ENCODE assay signal across 13 cellular contexts in the genomic region with DNA sequence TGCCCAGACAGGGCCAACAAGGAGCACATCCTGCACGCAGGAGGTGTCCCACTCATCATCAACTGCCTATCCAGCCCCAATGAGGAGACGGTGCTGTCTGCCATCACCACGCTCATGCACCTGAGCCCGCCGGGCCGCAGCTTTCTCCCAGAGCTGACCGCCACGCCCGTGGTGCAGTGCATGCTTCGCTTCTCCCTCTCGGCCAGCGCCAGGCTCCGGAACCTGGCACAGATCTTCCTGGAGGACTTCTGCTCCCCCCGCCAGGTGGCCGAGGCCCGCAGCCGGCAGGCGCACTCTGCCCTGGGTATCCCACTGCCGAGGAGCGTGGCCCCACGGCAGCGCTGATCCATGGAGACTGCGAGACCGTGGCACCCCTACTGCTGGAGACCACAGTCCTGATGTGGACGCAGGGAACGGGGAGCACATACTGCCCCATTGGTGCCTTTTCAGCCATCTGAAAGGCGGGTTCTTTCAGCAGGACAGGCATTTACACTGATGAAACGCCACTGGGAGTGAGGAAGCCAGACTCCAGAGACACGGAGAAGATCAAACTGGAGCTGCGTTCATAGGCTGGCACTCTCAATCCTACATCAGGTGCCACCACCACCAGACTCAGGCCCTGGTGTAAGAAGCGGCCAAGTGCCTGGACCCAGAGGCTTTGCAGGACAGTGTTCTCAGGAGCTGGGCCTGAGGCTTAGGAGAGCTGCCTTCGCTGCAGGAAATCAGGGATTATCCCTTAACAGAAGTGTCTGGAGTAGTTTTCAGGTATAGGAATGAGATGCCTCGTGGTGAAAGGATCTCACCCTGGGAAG. TPM values are rescaled to one million over a fixed set of nuclear protein-coding genes. Genes with fewer than 3 reads are reported as not detected.
DNase-seq lines count a peak whose midpoint lies in the region; ATAC-seq and TF ChIP-seq lines count a peak whose summit lies in the region.
"Had no signal": no experiment of that assay in that cellular context is flagged by ENCODE, and none has a peak within 500 bp of the region (broad histone marks: within the 10 kb centered on the region; RNA-seq: fewer than 3 reads in every experiment).

No MANE protein-coding gene starts in this region.

- peak overlapping the region; percentile 58 for H3K4me3 Mint-ChIP-seq in activated T-cell treated with anti-CD3 and anti-CD28 coated beads, Interleukin-2, amount 50 U/mL, for 4 hours
- H3K4me3 Mint-ChIP-seq in progenitor cell of endocrine pancreas (ENCODE audit: low read depth) (peak overlapping the region; percentile 48), mesothelial cell of epicardium (no peak overlapping the region)

- TF ChIP-seq CTCF in progenitor cell of endocrine pancreas (IDR thresholded peaks at IDR 0.05; ENCODE audit: unreplicated experiment) (no peak), mesothelial cell of epicardium (IDR thresholded peaks at IDR 0.05; ENCODE audit: unreplicated experiment) (no peak), GM13976 (IDR thresholded peaks at IDR 0.05; ENCODE audit: borderline replicate concordance, control extremely low read depth, extremely low read depth, insufficient read depth, missing control alignments) (no peak)

- in situ Hi-C loops in GM13976 (cut with MboI; ENCODE audit: low sequenced_read_pairs, unreplicated experiment), result no loop called here

- DNase-seq in activated T-cell treated with anti-CD3 and anti-CD28 coated beads, Interleukin-2, amount 50 U/mL, for 4 hours, result no peak
- no peak for DNase-seq in activated T-cell treated with anti-CD3 and anti-CD28 coated beads, Interleukin-2, amount 50 U/mL, for 1 hour
- DNase-seq in cerebellar cortex (ENCODE audit: low spot score) (peak; percentile 71), progenitor cell of endocrine pancreas (ENCODE audit: low spot score, unreplicated experiment) (no peak), mesothelial cell of epicardium (ENCODE audit: low spot score in 2 of 2, unreplicated experiment in 2 of 2) (no peak), GM13976 (ENCODE audit: low spot score) (no peak)
- DNase-seq: amygdala; kidney glomerular epithelial cell; NCI-H1092; NCI-H446; stimulated activated CD4-positive, alpha-beta T cell treated with anti-CD3 and anti-CD28 coated beads, Interleukin-12 subunit alpha, Interleukin-12 subunit beta, amount 100 ng/mL, for 4 hours; upper lobe of right lung had no signal

- no peak overlapping the region for H3K27ac Mint-ChIP-seq in progenitor cell of endocrine pancreas
- H3K27ac Mint-ChIP-seq in mesothelial cell of epicardium, result no peak overlapping the region

- no peaks in the 10 kb centered on the region for H3K27me3 Mint-ChIP-seq in activated T-cell treated with anti-CD3 and anti-CD28 coated beads, Interleukin-2, amount 50 U/mL, for 4 hours (ENCODE audit: low read depth)
- H3K27me3 Mint-ChIP-seq in progenitor cell of endocrine pancreas (no peaks in the 10 kb centered on the region), mesothelial cell of epicardium (ENCODE audit: low read depth) (no peaks in the 10 kb centered on the region)

- H3K36me3 Mint-ChIP-seq in activated T-cell treated with anti-CD3 and anti-CD28 coated beads, Interleukin-2, amount 50 U/mL, for 4 hours (ENCODE audit: insufficient read depth), result peaks cover 10% of the 10 kb centered on the region
- H3K36me3 Mint-ChIP-seq in progenitor cell of endocrine pancreas (ENCODE audit: insufficient read depth), result peaks cover 3% of the 10 kb centered on the region
- H3K36me3 Mint-ChIP-seq in mesothelial cell of epicardium, result peaks cover 4% of the 10 kb centered on the region

- H3K9me3 Mint-ChIP-seq in activated T-cell treated with anti-CD3 and anti-CD28 coated beads, Interleukin-2, amount 50 U/mL, for 4 hours, result no peaks in the 10 kb centered on the region
- H3K9me3 Mint-ChIP-seq in progenitor cell of endocrine pancreas (ENCODE audit: low read depth) (no peaks in the 10 kb centered on the region), mesothelial cell of epicardium (no peaks in the 10 kb centered on the region)

- ATAC-seq in activated T-cell treated with anti-CD3 and anti-CD28 coated beads, Interleukin-2, amount 50 U/mL, for 4 hours, result no peak
- ATAC-seq: upper lobe of right lung had no signal

- peaks cover 35% of the 10 kb centered on the region for H3K4me1 Mint-ChIP-seq in activated T-cell treated with anti-CD3 and anti-CD28 coated beads, Interleukin-2, amount 50 U/mL, for 4 hours (ENCODE audit: low read depth)
- H3K4me1 Mint-ChIP-seq in progenitor cell of endocrine pancreas (ENCODE audit: low read depth), result peaks cover 4% of the 10 kb centered on the region
- H3K4me1 Mint-ChIP-seq in mesothelial cell of epicardium, result peaks cover 11% of the 10 kb centered on the region

RNA-seq across cellular contexts. Expression of a gene that starts 2.6 kb away (rescaled TPM):
- 100 to 1,000 TPM in 1 of 3 donors, 10 to 100 TPM in 2; 91.0 to 103 (median 91.4) TPM for total RNA-seq in activated T-cell treated with anti-CD3 and anti-CD28 coated beads, Interleukin-2, amount 50 U/mL, for 4 hours
- total RNA-seq in progenitor cell of endocrine pancreas (53.3 and 58.8 TPM in 2 replicates), mesothelial cell of epicardium (44.3 to 51.0 TPM (median 46.8 TPM) in 3 replicates)

RNA-seq across cellular contexts. Expression of a gene that starts 19.1 kb away (rescaled TPM):
- 10 to 100 TPM; 13.2 to 14.4 (median 13.7) TPM for total RNA-seq in activated T-cell treated with anti-CD3 and anti-CD28 coated beads, Interleukin-2, amount 50 U/mL, for 4 hours
- 16.7 and 16.9 TPM in 2 replicates for total RNA-seq in progenitor cell of endocrine pancreas
- 11.3 to 12.0 TPM (median 11.4 TPM) in 3 replicates for total RNA-seq in mesothelial cell of epicardium

RNA-seq across cellular contexts. Expression of a gene that starts 25.4 kb away (rescaled TPM):
- 100 to 1,000 TPM; 161 to 182 (median 167) TPM for total RNA-seq in activated T-cell treated with anti-CD3 and anti-CD28 coated beads, Interleukin-2, amount 50 U/mL, for 4 hours
- total RNA-seq in progenitor cell of endocrine pancreas, result 202 TPM in 2 replicates
- total RNA-seq in mesothelial cell of epicardium, result 121 to 132 TPM (median 124 TPM) in 3 replicates

RNA-seq across cellular contexts. Expression of a gene that starts 41.1 kb away (rescaled TPM):
- total RNA-seq in activated T-cell treated with anti-CD3 and anti-CD28 coated beads, Interleukin-2, amount 50 U/mL, for 4 hours, result 1 to 10 TPM in 1 of 3 donors, under 1 TPM in 2; 0.53 to 1.2 (median 0.55) TPM
- total RNA-seq in progenitor cell of endocrine pancreas, result 16.0 and 16.9 TPM in 2 replicates
- total RNA-seq in mesothelial cell of epicardium, result 46.4 to 49.5 TPM (median 46.9 TPM) in 3 replicates
- total RNA-seq: H4 had no signal

RNA-seq across cellular contexts. Expression of a gene that starts 53.9 kb away (rescaled TPM):
- 100 to 1,000 TPM; 594 to 609 (median 599) TPM for total RNA-seq in activated T-cell treated with anti-CD3 and anti-CD28 coated beads, Interleukin-2, amount 50 U/mL, for 4 hours
- total RNA-seq in progenitor cell of endocrine pancreas (616 and 633 TPM in 2 replicates), mesothelial cell of epicardium (542 to 571 TPM (median 565 TPM) in 3 replicates)
